In the genomic region with DNA sequence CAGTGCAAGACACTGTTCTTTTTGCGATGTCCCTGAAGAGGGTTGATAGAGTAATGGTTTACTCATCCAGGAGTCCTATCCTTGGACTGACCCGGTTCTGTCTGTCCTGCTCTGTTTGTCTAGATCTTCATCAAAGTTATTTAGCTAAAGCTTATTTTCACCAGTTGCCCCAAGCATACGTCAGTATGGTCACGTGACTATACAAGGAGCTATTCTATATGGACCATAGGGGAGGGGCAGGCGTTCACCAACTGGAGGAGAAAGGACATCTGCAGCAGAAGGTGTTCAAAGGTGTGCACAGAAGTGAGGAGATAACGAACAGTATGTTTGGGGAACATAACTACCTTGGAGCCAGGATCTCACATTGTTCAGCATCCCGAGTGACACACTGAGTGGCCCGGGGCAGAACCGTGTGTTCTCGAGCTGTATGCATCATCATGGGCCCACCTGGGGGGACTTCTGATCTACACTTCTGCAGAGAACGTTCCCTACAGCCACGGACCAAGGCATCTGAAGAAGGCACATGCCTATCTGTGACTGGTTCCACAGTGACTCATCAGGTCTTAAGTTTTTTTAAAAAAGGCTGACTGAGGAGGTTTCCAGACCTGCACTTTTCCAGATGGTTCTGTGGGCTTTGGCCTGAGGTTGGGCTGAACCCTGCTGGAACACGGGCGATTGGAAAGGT, we compare ENCODE assay signal across 13 cellular contexts.
DNase-seq lines count a peak whose midpoint lies in the region; ATAC-seq and TF ChIP-seq lines count a peak whose summit lies in the region.
"Had no signal": no experiment of that assay in that cellular context is flagged by ENCODE, and none has a peak within 500 bp of the region (broad histone marks: within the 10 kb centered on the region; RNA-seq: fewer than 3 reads in every experiment).

No MANE protein-coding gene starts in this region.

- DNase-seq in natural killer cell (no peak), RPMI8226 (peak; percentile 51), epithelial cell of proximal tubule (ENCODE audit: low read depth) (peak; percentile 56), smooth muscle cell (lab: John Stamatoyannopoulos, UW; ENCODE audit: unreplicated experiment) (no peak), GM10266 (ENCODE audit: extremely low spot score) (no peak), Caco-2 (no peak)
- DNase-seq in natural killer cell treated with Interleukin-12 subunit alpha and Interleukin-12 subunit beta and Interleukin-15 and Interleukin-18, amount 100 ng/mL, for 72 hours (ENCODE audit: low spot score), result no peak
- no peak for DNase-seq in naive thymus-derived CD4-positive, alpha-beta T cell
- DNase-seq: CD8-positive, alpha-beta T cell; central memory CD4-positive, alpha-beta T cell; NCI-H1930; SIG-M5; stimulated activated CD4-positive, alpha-beta T cell treated with anti-CD3 and anti-CD28 coated beads, Interleukin-1b, Interleukin-23, amount 100 ng/mL, for 48 hours had no signal

- no peak overlapping the region for H3K4me3 ChIP-seq in epithelial cell of proximal tubule (ENCODE audit: low read depth, low read length)
- no peak overlapping the region for H3K4me3 ChIP-seq in smooth muscle cell
- no peak overlapping the region for H3K4me3 ChIP-seq in Caco-2 (ENCODE audit: low read depth, low read length)
- no peak overlapping the region for H3K4me3 ChIP-seq in naive thymus-derived CD4-positive, alpha-beta T cell (ENCODE audit: low read length)

- intact Hi-C loops in natural killer cell (cut with micrococcal nuclease) (no loop called here), Caco-2 (cut with micrococcal nuclease; ENCODE audit: unreplicated experiment) (no loop called here)
- intact Hi-C loops in naive thymus-derived CD4-positive, alpha-beta T cell (cut with micrococcal nuclease), result no loop called here

- 67% methylated on average over 14 of the region's 14 CpGs for WGBS in smooth muscle cell (ENCODE audit: low lambda C conversion rate)

- H3K4me1 Mint-ChIP-seq in natural killer cell, result peaks cover 61 to 67% of the 10 kb centered on the region in 2 donors
- H3K4me1 Mint-ChIP-seq in natural killer cell treated with Interleukin-12 subunit alpha and Interleukin-12 subunit beta and Interleukin-15 and Interleukin-18, amount 100 ng/mL, for 72 hours (ENCODE audit: low read depth in 2 of 2), result peaks cover 38 to 44% of the 10 kb centered on the region in 2 donors
- H3K4me1 Mint-ChIP-seq in Caco-2 (ENCODE audit: low read depth, unreplicated experiment), result peaks cover 19% of the 10 kb centered on the region
- peaks cover 12 to 40% (median 18%) of the 10 kb centered on the region in 7 donors for H3K4me1 Mint-ChIP-seq in naive thymus-derived CD4-positive, alpha-beta T cell

- no peak overlapping the region for H3K4me2 ChIP-seq in smooth muscle cell

- no peaks in the 10 kb centered on the region for H3K79me2 ChIP-seq in smooth muscle cell (ENCODE audit: low read depth)

- POLR2A ChIA-PET in Caco-2 (lab: Charles Lee), result no interaction called here
- POLR2A ChIA-PET in naive thymus-derived CD4-positive, alpha-beta T cell (lab: Charles Lee), result no interaction called here

- H3K4me1 ChIP-seq in smooth muscle cell (ENCODE audit: low read depth), result peaks cover 5% of the 10 kb centered on the region
- H3K4me1 ChIP-seq in Caco-2, result peaks cover 50% of the 10 kb centered on the region
- peaks cover 7 to 25% of the 10 kb centered on the region in 2 donors for H3K4me1 ChIP-seq in naive thymus-derived CD4-positive, alpha-beta T cell (ENCODE audit: control insufficient read depth in 2 of 2, insufficient read depth in 2 of 2, low read length in 2 of 2)

- peaks cover 0 to 4% of the 10 kb centered on the region in 2 donors for H3K9me3 Mint-ChIP-seq in natural killer cell
- peaks cover 4% of the 10 kb centered on the region for H3K9me3 Mint-ChIP-seq in natural killer cell treated with Interleukin-12 subunit alpha and Interleukin-12 subunit beta and Interleukin-15 and Interleukin-18, amount 100 ng/mL, for 72 hours
- no peaks in the 10 kb centered on the region for H3K9me3 Mint-ChIP-seq in Caco-2 (ENCODE audit: unreplicated experiment)
- peaks cover 0 to 12% (median 0%) of the 10 kb centered on the region in 11 donors for H3K9me3 Mint-ChIP-seq in naive thymus-derived CD4-positive, alpha-beta T cell
- H3K9me3 Mint-ChIP-seq: CD8-positive, alpha-beta T cell had no signal

- no peaks in the 10 kb centered on the region for H4K20me1 ChIP-seq in smooth muscle cell (ENCODE audit: low read depth)

- CTCF ChIA-PET in Caco-2 (lab: Charles Lee), result no interaction called here
- CTCF ChIA-PET in naive thymus-derived CD4-positive, alpha-beta T cell (lab: Charles Lee), result no interaction called here

- H3K27ac ChIP-seq in smooth muscle cell (ENCODE audit: low read depth), result peak overlapping the region; percentile 25
- H3K27ac ChIP-seq in naive thymus-derived CD4-positive, alpha-beta T cell (ENCODE audit: low read depth, low read length), result no peak overlapping the region

- peak overlapping the region; percentile 53 to 97 for H3K27ac Mint-ChIP-seq in natural killer cell
- H3K27ac Mint-ChIP-seq in natural killer cell treated with Interleukin-12 subunit alpha and Interleukin-12 subunit beta and Interleukin-15 and Interleukin-18, amount 100 ng/mL, for 72 hours, result no peak overlapping the region
- H3K27ac Mint-ChIP-seq in Caco-2 (ENCODE audit: unreplicated experiment), result no peak overlapping the region
- peak overlapping the region in 1 of 9 donors; percentile 31 for H3K27ac Mint-ChIP-seq in naive thymus-derived CD4-positive, alpha-beta T cell
- H3K27ac Mint-ChIP-seq: CD8-positive, alpha-beta T cell had no signal

- BruUV-seq in Caco-2 (replicated peaks; lab: Mats Ljungman, UMichigan), result no TSS peak

- H3K9ac ChIP-seq in smooth muscle cell (ENCODE audit: low read depth), result no peak overlapping the region

- H3K36me3 ChIP-seq in smooth muscle cell (ENCODE audit: low read depth), result no peaks in the 10 kb centered on the region
- H3K36me3 ChIP-seq in Caco-2 (ENCODE audit: control insufficient read depth, insufficient read depth, low read length), result no peaks in the 10 kb centered on the region
- no peaks in the 10 kb centered on the region for H3K36me3 ChIP-seq in naive thymus-derived CD4-positive, alpha-beta T cell (ENCODE audit: control insufficient read depth in 2 of 3, insufficient read depth in 3 of 3, low read length in 3 of 3)

- no peaks in the 10 kb centered on the region for H3K36me3 Mint-ChIP-seq in natural killer cell
- no peaks in the 10 kb centered on the region for H3K36me3 Mint-ChIP-seq in natural killer cell treated with Interleukin-12 subunit alpha and Interleukin-12 subunit beta and Interleukin-15 and Interleukin-18, amount 100 ng/mL, for 72 hours
- H3K36me3 Mint-ChIP-seq in Caco-2 (ENCODE audit: insufficient read depth, unreplicated experiment), result no peaks in the 10 kb centered on the region
- H3K36me3 Mint-ChIP-seq in naive thymus-derived CD4-positive, alpha-beta T cell, result peaks cover 0 to 18% (median 0%) of the 10 kb centered on the region in 5 donors
- H3K36me3 Mint-ChIP-seq: CD8-positive, alpha-beta T cell had no signal

- H3K27me3 Mint-ChIP-seq in natural killer cell (ENCODE audit: low read depth in 2 of 2) (no peaks in the 10 kb centered on the region), Caco-2 (ENCODE audit: insufficient read depth, unreplicated experiment) (no peaks in the 10 kb centered on the region)
- no peaks in the 10 kb centered on the region for H3K27me3 Mint-ChIP-seq in natural killer cell treated with Interleukin-12 subunit alpha and Interleukin-12 subunit beta and Interleukin-15 and Interleukin-18, amount 100 ng/mL, for 72 hours
- H3K27me3 Mint-ChIP-seq in naive thymus-derived CD4-positive, alpha-beta T cell, result peaks cover 0 to 4% (median 0%) of the 10 kb centered on the region in 5 donors

- no peaks in the 10 kb centered on the region for H3F3A ChIP-seq in smooth muscle cell (ENCODE audit: low read depth)

- ATAC-seq in natural killer cell, result no peak
- no peak for ATAC-seq in natural killer cell treated with Interleukin-12 subunit alpha and Interleukin-12 subunit beta and Interleukin-15 and Interleukin-18, amount 100 ng/mL, for 72 hours
- ATAC-seq in naive thymus-derived CD4-positive, alpha-beta T cell, result no peak
- ATAC-seq: CD8-positive, alpha-beta T cell had no signal

- H3K27me3 ChIP-seq in smooth muscle cell (ENCODE audit: low read depth) (no peaks in the 10 kb centered on the region), Caco-2 (replicated peaks; ENCODE audit: control insufficient read depth, insufficient read depth, low read length) (no peaks in the 10 kb centered on the region)
- no peaks in the 10 kb centered on the region for H3K27me3 ChIP-seq in naive thymus-derived CD4-positive, alpha-beta T cell (ENCODE audit: control insufficient read depth in 2 of 2, insufficient read depth in 2 of 2, low read length in 2 of 2)

- TF ChIP-seq CTCF in natural killer cell (IDR thresholded peaks at IDR 0.05) (no peak), epithelial cell of proximal tubule (conservative IDR thresholded peaks at IDR 0.05; ENCODE audit: low read depth, low read length) (no peak), smooth muscle cell (IDR thresholded peaks at IDR 0.05; ENCODE audit: borderline replicate concordance, insufficient read depth, poor library complexity, severe bottlenecking) (no peak), GM10266 (IDR thresholded peaks at IDR 0.05; ENCODE audit: control insufficient read depth, insufficient read depth, low read depth, missing control alignments) (no peak), Caco-2 (IDR thresholded peaks at IDR 0.05; ENCODE audit: insufficient read depth in 1 of 2, low read depth in 1 of 2, low read length in 1 of 2, severe bottlenecking in 1 of 2, unreplicated experiment in 1 of 2) (no peak)

- H2AFZ ChIP-seq in smooth muscle cell (ENCODE audit: low read depth), result no peak overlapping the region

- H3K4me3 Mint-ChIP-seq in natural killer cell (peak overlapping the region; percentile 32), Caco-2 (ENCODE audit: unreplicated experiment) (no peak overlapping the region)
- no peak overlapping the region for H3K4me3 Mint-ChIP-seq in natural killer cell treated with Interleukin-12 subunit alpha and Interleukin-12 subunit beta and Interleukin-15 and Interleukin-18, amount 100 ng/mL, for 72 hours
- H3K4me3 Mint-ChIP-seq in naive thymus-derived CD4-positive, alpha-beta T cell, result no peak overlapping the region
- H3K4me3 Mint-ChIP-seq: CD8-positive, alpha-beta T cell had no signal

- no peaks in the 10 kb centered on the region for H3K9me3 ChIP-seq in smooth muscle cell (replicated peaks; ENCODE audit: low read depth)
- no peaks in the 10 kb centered on the region for H3K9me3 ChIP-seq in Caco-2
- H3K9me3 ChIP-seq in naive thymus-derived CD4-positive, alpha-beta T cell (ENCODE audit: control insufficient read depth in 2 of 3, low read length in 3 of 3), result no peaks in the 10 kb centered on the region

Comparison
In these comparisons a context has a peak if more than half of its experiments do, and no peak if none do; other contexts are left out.
1. H3K27ac Mint-ChIP-seq: peak in natural killer cell (2 of 2); none in natural killer cell treated with Interleukin-12 subunit alpha and Interleukin-12 subunit beta and Interleukin-15 and Interleukin-18, amount 100 ng/mL, for 72 hours (0 of 2) and Caco-2 (single experiment).
2. DNase-seq: peak in RPMI8226 (single experiment) and epithelial cell of proximal tubule (single experiment); none in natural killer cell (single experiment), natural killer cell treated with Interleukin-12 subunit alpha and Interleukin-12 subunit beta and Interleukin-15 and Interleukin-18, amount 100 ng/mL, for 72 hours (single experiment), smooth muscle cell (single experiment), GM10266 (single experiment), Caco-2 (0 of 2) and naive thymus-derived CD4-positive, alpha-beta T cell (0 of 9).